ENCODE assay signal across 23 cellular contexts in genomic region chr9:96720435-96720834, GRCh38. TPM values are rescaled to one million over a fixed set of nuclear protein-coding genes. Genes with fewer than 3 reads are reported as not detected.
DNase-seq lines count a peak whose midpoint lies in the region; ATAC-seq, FAIRE-seq and TF ChIP-seq lines count a peak whose summit lies in the region.
"Had no signal": no experiment of that assay in that cellular context is flagged by ENCODE, and none has a peak within 500 bp of the region (broad histone marks: within the 10 kb centered on the region; RNA-seq: fewer than 3 reads in every experiment).

No MANE protein-coding gene starts in this region.

- no peak overlapping the region for H3K4me3 ChIP-seq in small intestine (ENCODE audit: low read depth in 1 of 2, low read length in 2 of 2)

- H3K27me3 Mint-ChIP-seq in T-helper 1 cell treated with Interleukin-12 subunit alpha and Interleukin-12 subunit beta and Interleukin-4 antibody, amounts not matched to agents 30 μg/mL and 1 μg/mL, for 36 hours (ENCODE audit: low read depth), result peaks cover 23% of the 10 kb centered on the region
- H3K27me3 Mint-ChIP-seq in WTC11 (ENCODE audit: low read depth) (peaks cover 28% of the 10 kb centered on the region), T-cell (peaks cover 32 to 47% of the 10 kb centered on the region in 2 donors), natural killer cell (ENCODE audit: low read depth in 2 of 2) (peaks cover 31 to 34% of the 10 kb centered on the region in 2 donors)
- H3K27me3 Mint-ChIP-seq: progenitor cell of endocrine pancreas had no signal

- intact Hi-C loops in natural killer cell (cut with micrococcal nuclease), result no loop called here

- TF ChIP-seq CTCF in WTC11 (IDR thresholded peaks at IDR 0.05) (no peak), natural killer cell (IDR thresholded peaks at IDR 0.05) (no peak)

- DNase-seq in T-helper 1 cell (no peak), NCI-H128 (lab: John Stamatoyannopoulos, UW; ENCODE audit: unreplicated experiment) (peak; percentile 66), WTC11 (ENCODE audit: low spot score) (no peak), small intestine (peak; percentile 10), HCEC 1CT (no peak), T-cell (no peak), natural killer cell (no peak)
- DNase-seq: activated CD4-positive, alpha-beta T cell treated with anti-CD3 and anti-CD28 coated beads, Interleukin-2, amount 10 ng/mL, durations not matched to agents 7 days and 5 days; activated CD8-positive, alpha-beta memory T cell treated with anti-CD3 and anti-CD28 coated beads, Interleukin-2, amount 10 ng/mL, durations not matched to agents 7 days and 5 days; H9; NCI-H748 treated with DMSO at 0.1 percent for 48 hours; SIG-M5; uterus had no signal

- H3K36me3 Mint-ChIP-seq in T-helper 1 cell treated with Interleukin-12 subunit alpha and Interleukin-12 subunit beta and Interleukin-4 antibody, amounts not matched to agents 30 μg/mL and 1 μg/mL, for 36 hours (ENCODE audit: low read depth), result no peaks in the 10 kb centered on the region
- peaks cover 25% of the 10 kb centered on the region for H3K36me3 Mint-ChIP-seq in WTC11
- peaks cover 8% of the 10 kb centered on the region for H3K36me3 Mint-ChIP-seq in T-cell
- H3K36me3 Mint-ChIP-seq in natural killer cell, result no peaks in the 10 kb centered on the region
- H3K36me3 Mint-ChIP-seq: CD14-positive monocyte had no signal

- no peak overlapping the region for H3K4me3 Mint-ChIP-seq in T-helper 1 cell treated with Interleukin-12 subunit alpha and Interleukin-12 subunit beta and Interleukin-4 antibody, amounts not matched to agents 30 μg/mL and 1 μg/mL, for 36 hours
- H3K4me3 Mint-ChIP-seq in WTC11 (no peak overlapping the region), T-cell (peak overlapping the region in 1 of 3 donors; percentile 42), natural killer cell (no peak overlapping the region)
- H3K4me3 Mint-ChIP-seq: activated CD4-positive, alpha-beta T cell treated with anti-CD3 and anti-CD28 coated beads, Interleukin-2, amount 10 ng/mL, durations not matched to agents 7 days and 5 days; activated CD8-positive, alpha-beta memory T cell treated with anti-CD3 and anti-CD28 coated beads, Interleukin-2, amount 10 ng/mL, durations not matched to agents 7 days and 5 days; activated T-helper 1 cell treated with anti-CD3 and anti-CD28 coated beads, Interleukin-12 subunit alpha, Interleukin-12 subunit beta, Interleukin-2, Interleukin-4 antibody, amounts not matched to agents 30 ng/mL and 10 ng/mL and 1 ng/mL, durations not matched to agents 14 hours and 24 hours and 36 hours; H9; neural crest cell had no signal

- no peaks in the 10 kb centered on the region for H3K9me3 ChIP-seq in small intestine (ENCODE audit: control insufficient read depth, low read depth)
- H3K9me3 ChIP-seq: heart left ventricle, suprapubic skin, uterus had no signal

- no peak overlapping the region for H3K27ac ChIP-seq in small intestine (ENCODE audit: low read depth in 1 of 2, low read length in 1 of 2)
- H3K27ac ChIP-seq: epithelial cell of prostate, heart left ventricle, suprapubic skin, uterus had no signal

- no peak for FAIRE-seq in small intestine (lab: Jason Lieb, UNC)
- FAIRE-seq: astrocyte had no signal

- 10 to 37% (median 24%) methylated on average over 5 of the region's 5 CpGs for WGBS in small intestine, 3 donors

- peak overlapping the region; percentile 5 for H3K27ac Mint-ChIP-seq in T-helper 1 cell treated with Interleukin-12 subunit alpha and Interleukin-12 subunit beta and Interleukin-4 antibody, amounts not matched to agents 30 μg/mL and 1 μg/mL, for 36 hours
- H3K27ac Mint-ChIP-seq in WTC11 (peak overlapping the region; percentile 33; the same call in 1 of the 2 replicates), T-cell (no peak overlapping the region), natural killer cell (no peak overlapping the region)
- H3K27ac Mint-ChIP-seq: activated CD4-positive, alpha-beta T cell treated with anti-CD3 and anti-CD28 coated beads, Interleukin-2, amount 10 ng/mL, durations not matched to agents 7 days and 5 days; activated CD8-positive, alpha-beta memory T cell treated with anti-CD3 and anti-CD28 coated beads, Interleukin-2, amount 10 ng/mL, durations not matched to agents 7 days and 5 days; activated naive CD8-positive, alpha-beta T cell; activated T-helper 1 cell treated with anti-CD3 and anti-CD28 coated beads, Interleukin-12 subunit alpha, Interleukin-12 subunit beta, Interleukin-2, Interleukin-4 antibody, amounts not matched to agents 30 ng/mL and 10 ng/mL and 1 ng/mL, durations not matched to agents 14 hours and 24 hours and 36 hours; CD14-positive monocyte; progenitor cell of endocrine pancreas had no signal

- no peaks in the 10 kb centered on the region for H3K4me1 Mint-ChIP-seq in T-helper 1 cell treated with Interleukin-12 subunit alpha and Interleukin-12 subunit beta and Interleukin-4 antibody, amounts not matched to agents 30 μg/mL and 1 μg/mL, for 36 hours (ENCODE audit: low read depth)
- H3K4me1 Mint-ChIP-seq in WTC11 (peaks cover 10% of the 10 kb centered on the region), T-cell (peaks cover 5 to 11% (median 7%) of the 10 kb centered on the region in 3 donors), natural killer cell (peaks cover 6 to 10% of the 10 kb centered on the region in 2 donors)
- H3K4me1 Mint-ChIP-seq: neural crest cell had no signal

- peaks cover 29% of the 10 kb centered on the region for H3K9me3 Mint-ChIP-seq in T-helper 1 cell treated with Interleukin-12 subunit alpha and Interleukin-12 subunit beta and Interleukin-4 antibody, amounts not matched to agents 30 μg/mL and 1 μg/mL, for 36 hours
- H3K9me3 Mint-ChIP-seq in WTC11, result peaks cover 20% of the 10 kb centered on the region
- peaks cover 0 to 12% (median 6%) of the 10 kb centered on the region in 3 donors for H3K9me3 Mint-ChIP-seq in T-cell
- H3K9me3 Mint-ChIP-seq in natural killer cell, result peaks cover 0 to 2% of the 10 kb centered on the region in 2 donors

- H3K4me1 ChIP-seq in small intestine (ENCODE audit: control insufficient read depth in 2 of 2, insufficient read depth in 1 of 2, low read depth in 1 of 2, low read length in 1 of 2), result no peaks in the 10 kb centered on the region
- H3K4me1 ChIP-seq: uterus had no signal

- CTCF ChIA-PET in WTC11 (lab: Charles Lee) (no interaction called here), T-cell (lab: Charles Lee) (no interaction called here)

- peaks cover 0 to 4% of the 10 kb centered on the region in 2 donors for H3K27me3 ChIP-seq in small intestine (ENCODE audit: control insufficient read depth in 2 of 2, insufficient read depth in 2 of 2, low read length in 2 of 2)
- H3K27me3 ChIP-seq: uterus had no signal

- POLR2A ChIA-PET in WTC11 (lab: Charles Lee) (no interaction called here), T-cell (lab: Charles Lee) (interaction anchor here in 1 of 2 donors (0.6 kb wide), 1 partner anchor 275 kb away, joined by 3 read pairs; no protein-coding TSS in a partner anchor)

- ATAC-seq in WTC11 (no peak), T-cell (replicated peaks in 1 of 4) (no peak), natural killer cell (no peak)
- ATAC-seq: activated CD8-positive, alpha-beta memory T cell treated with anti-CD3 and anti-CD28 coated beads, Interleukin-2, amount 10 ng/mL, durations not matched to agents 7 days and 5 days had no signal

- no peaks in the 10 kb centered on the region for H3K36me3 ChIP-seq in small intestine (ENCODE audit: control insufficient read depth in 2 of 2, insufficient read depth in 2 of 2, low read length in 2 of 2)
- H3K36me3 ChIP-seq: suprapubic skin, uterus had no signal

TF ChIP-seq in WTC11, 78 proteins besides CTCF, POLR2A, EP300 and RAD21 (continues in another document):
- TF ChIP-seq ZNF416 (CRISPR knock-in tag; IDR thresholded peaks at IDR 0.05), result no peak
- TF ChIP-seq, protein P1, sequence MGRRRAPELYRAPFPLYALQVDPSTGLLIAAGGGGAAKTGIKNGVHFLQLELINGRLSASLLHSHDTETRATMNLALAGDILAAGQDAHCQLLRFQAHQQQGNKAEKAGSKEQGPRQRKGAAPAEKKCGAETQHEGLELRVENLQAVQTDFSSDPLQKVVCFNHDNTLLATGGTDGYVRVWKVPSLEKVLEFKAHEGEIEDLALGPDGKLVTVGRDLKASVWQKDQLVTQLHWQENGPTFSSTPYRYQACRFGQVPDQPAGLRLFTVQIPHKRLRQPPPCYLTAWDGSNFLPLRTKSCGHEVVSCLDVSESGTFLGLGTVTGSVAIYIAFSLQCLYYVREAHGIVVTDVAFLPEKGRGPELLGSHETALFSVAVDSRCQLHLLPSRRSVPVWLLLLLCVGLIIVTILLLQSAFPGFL (CRISPR knock-in tag; IDR thresholded peaks at IDR 0.05; ENCODE audit: borderline replicate concordance), result no peak
- no peak for TF ChIP-seq TCF7 (CRISPR knock-in tag; IDR thresholded peaks at IDR 0.05; ENCODE audit: low read depth)
- TF ChIP-seq ESRRA (CRISPR knock-in tag; IDR thresholded peaks at IDR 0.05; ENCODE audit: borderline replicate concordance), result no peak
- no peak for TF ChIP-seq NFE2L1 (CRISPR knock-in tag; IDR thresholded peaks at IDR 0.05)
- no peak for TF ChIP-seq ZNF423 (CRISPR knock-in tag; IDR thresholded peaks at IDR 0.05)
- TF ChIP-seq ATF3 (CRISPR knock-in tag; conservative IDR thresholded peaks at IDR 0.05), result no peak
- TF ChIP-seq PRRX2 (CRISPR knock-in tag; IDR thresholded peaks at IDR 0.05), result no peak

RNA-seq across cellular contexts. Expression of gene ZNF510, which starts 57.5 kb away (rescaled TPM):
- total RNA-seq in WTC11 (2021) (11.7 to 13.7 TPM (median 13.6 TPM) in 3 replicates), T-cell (10 to 100 TPM; 10.3 to 24.8 (median 22.1) TPM), natural killer cell (10 to 100 TPM in 2 of 3 donors, 1 to 10 TPM in 1; 9.4 to 13.8 (median 12.6) TPM)
- 1 to 10 TPM; 1.4 to 3.4 (median 1.8) TPM for polyA plus RNA-seq in small intestine

Comparison
In these comparisons a context has a peak if more than half of its experiments do, and no peak if none do; other contexts are left out.
1. H3K27ac Mint-ChIP-seq: peak in T-helper 1 cell treated with Interleukin-12 subunit alpha and Interleukin-12 subunit beta and Interleukin-4 antibody, amounts not matched to agents 30 μg/mL and 1 μg/mL, for 36 hours (single experiment) and WTC11 (single experiment); none in T-cell (0 of 2) and natural killer cell (0 of 2).
2. DNase-seq: peak in NCI-H128 (single experiment) and small intestine (single experiment); none in T-helper 1 cell (0 of 5), WTC11 (single experiment), HCEC 1CT (single experiment), T-cell (0 of 34) and natural killer cell (single experiment).